Comparison of ENCODE assay signal across 8 cellular contexts in genomic region chr12:43836455-43836989, GRCh38. TPM values are rescaled to one million over a fixed set of nuclear protein-coding genes. Genes with fewer than 3 reads are reported as not detected.
DNase-seq lines count a peak whose midpoint lies in the region; ATAC-seq and TF ChIP-seq lines count a peak whose summit lies in the region.

No MANE protein-coding gene starts in this region.

- H3F3A ChIP-seq in SU-DHL-6 (ENCODE audit: insufficient read depth) = peaks cover 5% of the 10 kb centered on the region; the same call in 1 of the 2 replicates

- H3K36me3 ChIP-seq in cardiac muscle cell = no peaks in the 10 kb centered on the region
- H3K36me3 ChIP-seq in SU-DHL-6 (ENCODE audit: low read length) = no peaks in the 10 kb centered on the region
- H3K36me3 ChIP-seq in esophagus squamous epithelium = no peaks in the 10 kb centered on the region

- H3K27me3 ChIP-seq in cardiac muscle cell (peaks cover 27% of the 10 kb centered on the region), SU-DHL-6 (ENCODE audit: low read length) (no peaks in the 10 kb centered on the region), esophagus squamous epithelium (no peaks in the 10 kb centered on the region)

- H3K4me1 ChIP-seq in cardiac muscle cell (ENCODE audit: low read depth) (no peaks in the 10 kb centered on the region), esophagus squamous epithelium (peaks cover 3 to 26% (median 11%) of the 10 kb centered on the region in 3 donors)

- TF ChIP-seq CTCF in cardiac muscle cell (IDR thresholded peaks at IDR 0.05; ENCODE audit: low read depth, low read length) = no peak
- TF ChIP-seq CTCF in SU-DHL-6 (IDR thresholded peaks at IDR 0.05; ENCODE audit: insufficient read depth, low read length, poor library complexity, severe bottlenecking) = no peak
- no peak for TF ChIP-seq CTCF in esophagus squamous epithelium (IDR thresholded peaks at IDR 0.05)
- no peak for TF ChIP-seq CTCF in nephron progenitor cell (IDR thresholded peaks at IDR 0.05)

- WGBS in esophagus squamous epithelium, 2 donors = 1 to 2% methylated on average over 8 to 9 of the region's 10 CpGs

- DNase-seq in cardiac muscle cell (ENCODE audit: low read depth in 1 of 2, low spot score in 1 of 2) (peak in 1 of 2 donors; percentile 51), cardiac septum (ENCODE audit: low spot score) (no peak), esophagus squamous epithelium (lab: John Stamatoyannopoulos, UW) (no peak), nephron progenitor cell (no peak), T-helper 9 cell (no peak), cortex of kidney (lab: John Stamatoyannopoulos, UW) (no peak)

- peak; percentile 29 for ATAC-seq in HG03060 (IDR thresholded peaks at IDR 0.05; ENCODE audit: low read depth, unreplicated experiment)

- H2AFZ ChIP-seq in SU-DHL-6 (ENCODE audit: low read depth, low read length, severe bottlenecking) = peak overlapping the region; percentile 78

- H3K9me3 ChIP-seq in cardiac muscle cell (ENCODE audit: low read depth) (no peaks in the 10 kb centered on the region), SU-DHL-6 (ENCODE audit: insufficient read depth, low read length) (no peaks in the 10 kb centered on the region), esophagus squamous epithelium (no peaks in the 10 kb centered on the region)

- H3K27ac ChIP-seq in cardiac muscle cell (peak overlapping the region; percentile 94), SU-DHL-6 (ENCODE audit: low read depth, low read length) (no peak overlapping the region), esophagus squamous epithelium (peak overlapping the region; percentile 94 to 99 (median 94))

- H3K4me3 ChIP-seq in cardiac muscle cell (peak overlapping the region; percentile 72), SU-DHL-6 (ENCODE audit: insufficient read depth, low read length, poor library complexity, severe bottlenecking) (peak overlapping the region; percentile 61), esophagus squamous epithelium (peak overlapping the region; percentile 67 to 98 (median 72))

- H3K9ac ChIP-seq in SU-DHL-6 (ENCODE audit: low read length) = peak overlapping the region; percentile 65

- peak overlapping the region; percentile 75 for H3K4me2 ChIP-seq in SU-DHL-6 (ENCODE audit: low read depth, low read length, poor library complexity, severe bottlenecking)

- intact Hi-C loops in cardiac septum (cut with DNase I) = loop anchor here (1.0 kb wide), 1 partner anchor 30 kb away; the partner anchor contains the start of gene TWF1
- intact Hi-C loops in esophagus squamous epithelium (cut with DNase I) = no loop called here

- TF ChIP-seq POLR2A in esophagus squamous epithelium (IDR thresholded peaks at IDR 0.05) = no peak

- H3K4me3 Mint-ChIP-seq in nephron progenitor cell = peak overlapping the region; percentile 77

- no peak overlapping the region for H3K27ac Mint-ChIP-seq in nephron progenitor cell

- no peaks in the 10 kb centered on the region for H3K36me3 Mint-ChIP-seq in nephron progenitor cell (ENCODE audit: low read depth)

- H3K27me3 Mint-ChIP-seq in nephron progenitor cell (ENCODE audit: low read depth, poor library complexity) = peaks cover 38% of the 10 kb centered on the region

- H4K20me1 ChIP-seq in SU-DHL-6 (ENCODE audit: low read depth, low read length) = no peaks in the 10 kb centered on the region

- no peaks in the 10 kb centered on the region for H3K79me2 ChIP-seq in SU-DHL-6 (ENCODE audit: insufficient read depth, low read length)

- H3K9me3 Mint-ChIP-seq in nephron progenitor cell = no peaks in the 10 kb centered on the region

- peaks cover 14% of the 10 kb centered on the region for H3K4me1 Mint-ChIP-seq in nephron progenitor cell

- no peaks in the 10 kb centered on the region for H3K9me2 ChIP-seq in SU-DHL-6 (replicated peaks; ENCODE audit: insufficient read depth, low read length)

RNA-seq across cellular contexts. Expression of gene TMEM117, which starts 0.6 kb away (rescaled TPM):
- total RNA-seq in cardiac muscle cell (12.7 and 21.0 TPM in 2 replicates), cardiac septum (7.5 TPM), esophagus squamous epithelium (10 to 100 TPM; 15.8 to 42.2 (median 24.0) TPM)
- 12.1 and 18.0 TPM in 2 replicates for polyA plus RNA-seq in cardiac muscle cell

RNA-seq across cellular contexts. Expression of gene TWF1, which starts 30.4 kb away (rescaled TPM):
- total RNA-seq in cardiac muscle cell = 31.2 and 31.6 TPM in 2 replicates
- 28.7 and 31.6 TPM in 2 replicates for polyA plus RNA-seq in cardiac muscle cell
- 16.5 TPM for total RNA-seq in cardiac septum
- total RNA-seq in esophagus squamous epithelium = 100 to 1,000 TPM; 112 to 230 (median 194) TPM
